ENCODE assay signal across 25 cellular contexts in the genomic region with DNA sequence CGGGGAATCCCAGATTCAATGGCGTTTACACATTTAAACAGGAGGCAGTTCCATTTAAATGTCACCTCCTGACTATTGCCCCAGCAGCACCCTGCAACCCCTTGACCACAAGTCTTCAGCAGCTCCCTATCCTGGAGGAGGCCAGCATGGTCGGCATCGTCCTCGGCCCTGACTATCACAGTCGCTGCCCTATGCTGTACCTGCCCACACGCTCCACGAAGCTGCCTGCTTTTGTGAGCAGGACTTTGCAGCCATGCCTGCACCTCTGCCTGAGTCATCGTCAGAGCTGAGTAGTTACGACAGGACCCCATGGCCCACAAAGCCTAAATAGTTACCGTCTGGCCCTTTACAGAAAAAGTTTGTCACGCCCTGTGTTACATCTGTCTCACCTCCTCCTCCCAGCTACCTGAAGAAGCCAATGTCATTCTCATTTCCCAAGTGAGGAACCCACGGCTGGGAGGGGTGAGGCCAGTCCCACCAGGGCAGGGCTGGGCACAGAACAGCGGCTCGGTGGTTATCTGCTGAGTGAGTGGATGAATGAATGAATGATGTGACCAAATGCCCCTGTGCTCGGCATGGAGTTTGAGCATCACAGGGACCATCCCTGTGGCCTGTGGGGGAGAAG. TPM values are rescaled to one million over a fixed set of nuclear protein-coding genes. Genes with fewer than 3 reads are reported as not detected.
DNase-seq lines count a peak whose midpoint lies in the region; ATAC-seq and TF ChIP-seq lines count a peak whose summit lies in the region.
"Had no signal": no experiment of that assay in that cellular context is flagged by ENCODE, and none has a peak within 500 bp of the region (broad histone marks: within the 10 kb centered on the region; RNA-seq: fewer than 3 reads in every experiment).

No MANE protein-coding gene starts in this region.

- ATAC-seq in memory B cell (ENCODE audit: low read depth), result no peak
- ATAC-seq: CD8-positive, alpha-beta T cell; Panc1 had no signal

- H3K27me3 Mint-ChIP-seq in chondrocyte (ENCODE audit: low read depth) (peaks cover 54% of the 10 kb centered on the region), memory B cell (no peaks in the 10 kb centered on the region), progenitor cell of endocrine pancreas (peaks cover 3% of the 10 kb centered on the region)

- no peaks in the 10 kb centered on the region for H3K4me1 ChIP-seq in spleen
- H3K4me1 ChIP-seq: SJSA1 had no signal

- DNase-seq in activated effector memory CD4-positive, alpha-beta T cell treated with anti-CD3 and anti-CD28 coated beads, Interleukin-2, amount 50 U/mL, for 16 hours, result peak; percentile 56
- no peak for DNase-seq in activated effector memory CD4-positive, alpha-beta T cell treated with Interleukin-2 at 50 U/mL for 16 hours
- DNase-seq in chondrocyte (ENCODE audit: low spot score), result peak; percentile 87
- DNase-seq in memory B cell (ENCODE audit: low spot score in 2 of 2), result no peak
- peak; percentile 55 for DNase-seq in spleen
- no peak for DNase-seq in DMS53 (lab: John Stamatoyannopoulos, UW)
- DNase-seq in activated CD4-positive, alpha-beta T cell treated with anti-CD3 and anti-CD28 coated beads for 48 hours, result no peak
- DNase-seq in progenitor cell of endocrine pancreas (ENCODE audit: low spot score, unreplicated experiment), result no peak
- DNase-seq: ACHN; CD8-positive, alpha-beta T cell; GOT3; HCEC 1CT; IMR-90; NCI-H1092 treated with DMSO at 0.1 percent for 48 hours; NCI-H1436 treated with DMSO at 0.1 percent for 48 hours; NCI-H2029; NCI-H2227 treated with DMSO at 0.1 percent for 48 hours; NCI-H510A treated with DMSO at 0.1 percent for 48 hours; NCI-H774; NK-92 treated with Interleukin-12 subunit alpha and Interleukin-12 subunit beta, amount 100 ng/mL, for 24 hours had no signal

- H3K4me1 Mint-ChIP-seq in chondrocyte (ENCODE audit: low read depth) (no peaks in the 10 kb centered on the region), memory B cell (no peaks in the 10 kb centered on the region), progenitor cell of endocrine pancreas (ENCODE audit: low read depth) (no peaks in the 10 kb centered on the region)

- H3K4me3 ChIP-seq in spleen, result no peak overlapping the region
- H3K4me3 ChIP-seq: BLaER1 treated with 17β-estradiol and CSF1 and Interleukin-3, amounts not matched to agents 10 nM and 100 nM; SJSA1 had no signal

- TF ChIP-seq CTCF in chondrocyte (IDR thresholded peaks at IDR 0.05), result no peak
- no peak for TF ChIP-seq CTCF in spleen (IDR thresholded peaks at IDR 0.05 in 8 of 11, conservative IDR thresholded peaks at IDR 0.05 in 3 of 11)
- no peak for TF ChIP-seq CTCF in progenitor cell of endocrine pancreas (IDR thresholded peaks at IDR 0.05; ENCODE audit: unreplicated experiment)

- no peak for TF ChIP-seq POLR2A in spleen (IDR thresholded peaks at IDR 0.05)

- no peak overlapping the region for H3K4me3 Mint-ChIP-seq in chondrocyte (ENCODE audit: unreplicated experiment)
- no peak overlapping the region for H3K4me3 Mint-ChIP-seq in memory B cell
- no peak overlapping the region for H3K4me3 Mint-ChIP-seq in progenitor cell of endocrine pancreas (ENCODE audit: low read depth)
- H3K4me3 Mint-ChIP-seq: CD8-positive, alpha-beta T cell had no signal

- no peaks in the 10 kb centered on the region for H3K27me3 ChIP-seq in spleen (replicated peaks in 1 of 7)
- H3K27me3 ChIP-seq: BLaER1 treated with 17β-estradiol and CSF1 and Interleukin-3, amounts not matched to agents 10 nM and 100 nM had no signal

- H3K36me3 ChIP-seq in spleen, result no peaks in the 10 kb centered on the region
- H3K36me3 ChIP-seq: BLaER1 treated with 17β-estradiol and CSF1 and Interleukin-3, amounts not matched to agents 10 nM and 100 nM; SJSA1 had no signal

- 87 to 94% (median 90%) methylated on average over 13 to 16 of the region's 16 CpGs for WGBS in spleen, 5 donors

- H3K27ac ChIP-seq in spleen, result no peak overlapping the region
- H3K27ac ChIP-seq: 22Rv1; BLaER1 treated with 17β-estradiol and CSF1 and Interleukin-3, amounts not matched to agents 10 nM and 100 nM; KMS-11; SJSA1 had no signal

- H3K27ac Mint-ChIP-seq in chondrocyte (ENCODE audit: unreplicated experiment), result no peak overlapping the region
- H3K27ac Mint-ChIP-seq in memory B cell, result peak overlapping the region; percentile 7
- no peak overlapping the region for H3K27ac Mint-ChIP-seq in progenitor cell of endocrine pancreas
- H3K27ac Mint-ChIP-seq: CD8-positive, alpha-beta T cell had no signal

- H3K9me3 Mint-ChIP-seq in chondrocyte (ENCODE audit: low read depth), result no peaks in the 10 kb centered on the region
- H3K9me3 Mint-ChIP-seq in memory B cell, result no peaks in the 10 kb centered on the region
- H3K9me3 Mint-ChIP-seq in progenitor cell of endocrine pancreas (ENCODE audit: low read depth), result no peaks in the 10 kb centered on the region
- H3K9me3 Mint-ChIP-seq: CD8-positive, alpha-beta T cell had no signal

- no peaks in the 10 kb centered on the region for H3K36me3 Mint-ChIP-seq in chondrocyte (ENCODE audit: low read depth)
- no peaks in the 10 kb centered on the region for H3K36me3 Mint-ChIP-seq in memory B cell
- H3K36me3 Mint-ChIP-seq in progenitor cell of endocrine pancreas (ENCODE audit: insufficient read depth), result no peaks in the 10 kb centered on the region
- H3K36me3 Mint-ChIP-seq: CD8-positive, alpha-beta T cell had no signal

- H3K9me3 ChIP-seq in spleen, result no peaks in the 10 kb centered on the region
- H3K9me3 ChIP-seq: BLaER1 treated with 17β-estradiol and CSF1 and Interleukin-3, amounts not matched to agents 10 nM and 100 nM; SJSA1 had no signal

- intact Hi-C loops in spleen (cut with DNase I; ENCODE audit: low total_unique reads), result no loop called here

RNA-seq across cellular contexts. Expression of a gene that starts 47.8 kb away (rescaled TPM):
- total RNA-seq in chondrocyte (37.2 to 43.3 TPM (median 38.2 TPM) in 3 replicates), spleen (100 to 1,000 TPM; 107 to 170 (median 123) TPM), progenitor cell of endocrine pancreas (33.2 and 34.2 TPM in 2 replicates)
- polyA plus RNA-seq in spleen, result 10 to 100 TPM; 23.0 to 39.1 (median 38.7) TPM

Comparison
In these comparisons a context has a peak if more than half of its experiments do, and no peak if none do; other contexts are left out.
1. DNase-seq: peak in activated effector memory CD4-positive, alpha-beta T cell treated with anti-CD3 and anti-CD28 coated beads, Interleukin-2, amount 50 U/mL, for 16 hours (single experiment), chondrocyte (single experiment) and spleen (single experiment); none in activated effector memory CD4-positive, alpha-beta T cell treated with Interleukin-2 at 50 U/mL for 16 hours (single experiment), memory B cell (0 of 2), DMS53 (single experiment), activated CD4-positive, alpha-beta T cell treated with anti-CD3 and anti-CD28 coated beads for 48 hours (single experiment) and progenitor cell of endocrine pancreas (single experiment).